Comparison of ENCODE assay signal across 8 cellular contexts in genomic region chr2:86249176-86249842, GRCh38. TPM values are rescaled to one million over a fixed set of nuclear protein-coding genes. Genes with fewer than 3 reads are reported as not detected.
DNase-seq lines count a peak whose midpoint lies in the region; ATAC-seq, FAIRE-seq and TF ChIP-seq lines count a peak whose summit lies in the region.

No MANE protein-coding gene starts in this region.

- no peaks in the 10 kb centered on the region for H3K27me3 ChIP-seq in naive thymus-derived CD4-positive, alpha-beta T cell (ENCODE audit: control insufficient read depth in 2 of 2, insufficient read depth in 2 of 2, low read length in 2 of 2)
- no peaks in the 10 kb centered on the region for H3K27me3 ChIP-seq in upper lobe of left lung

- no peaks in the 10 kb centered on the region for H3K36me3 Mint-ChIP-seq in activated CD4-positive, alpha-beta memory T cell treated with anti-CD3 and anti-CD28 coated beads for 36 hours
- H3K36me3 Mint-ChIP-seq in naive thymus-derived CD4-positive, alpha-beta T cell = no peaks in the 10 kb centered on the region

- no peak for TF ChIP-seq EP300 in upper lobe of left lung (IDR thresholded peaks at IDR 0.05)

- FAIRE-seq in D721Med (lab: Jason Lieb, UNC) = no peak

- DNase-seq in EH (ENCODE audit: low read depth) (peak; percentile 51), NCI-H69 (lab: John Stamatoyannopoulos, UW) (peak; percentile 48), fibroblast of the aortic adventitia (ENCODE audit: low read depth) (peak; percentile 84), D721Med (ENCODE audit: insufficient read length, low spot score) (no peak), upper lobe of left lung (no peak)
- no peak for DNase-seq in activated CD4-positive, alpha-beta memory T cell treated with anti-CD3 and anti-CD28 coated beads for 36 hours
- DNase-seq in naive thymus-derived CD4-positive, alpha-beta T cell = no peak

- H3K27ac Mint-ChIP-seq in activated CD4-positive, alpha-beta memory T cell treated with anti-CD3 and anti-CD28 coated beads for 36 hours = no peak overlapping the region
- H3K27ac Mint-ChIP-seq in naive thymus-derived CD4-positive, alpha-beta T cell = no peak overlapping the region

- no peaks in the 10 kb centered on the region for H3K4me1 ChIP-seq in naive thymus-derived CD4-positive, alpha-beta T cell (ENCODE audit: control insufficient read depth in 2 of 2, insufficient read depth in 2 of 2, low read length in 2 of 2)
- no peaks in the 10 kb centered on the region for H3K4me1 ChIP-seq in upper lobe of left lung

- H3K4me3 Mint-ChIP-seq in activated CD4-positive, alpha-beta memory T cell treated with anti-CD3 and anti-CD28 coated beads for 36 hours = no peak overlapping the region
- no peak overlapping the region for H3K4me3 Mint-ChIP-seq in naive thymus-derived CD4-positive, alpha-beta T cell

- no peaks in the 10 kb centered on the region for H3K4me1 Mint-ChIP-seq in activated CD4-positive, alpha-beta memory T cell treated with anti-CD3 and anti-CD28 coated beads for 36 hours (ENCODE audit: low read depth)
- H3K4me1 Mint-ChIP-seq in naive thymus-derived CD4-positive, alpha-beta T cell = peaks cover 0 to 8% (median 2%) of the 10 kb centered on the region in 7 donors

- H3K9me3 ChIP-seq in naive thymus-derived CD4-positive, alpha-beta T cell (ENCODE audit: control insufficient read depth in 2 of 3, low read length in 3 of 3) = no peaks in the 10 kb centered on the region
- no peaks in the 10 kb centered on the region for H3K9me3 ChIP-seq in upper lobe of left lung

- peaks cover 3% of the 10 kb centered on the region for H3K27me3 Mint-ChIP-seq in activated CD4-positive, alpha-beta memory T cell treated with anti-CD3 and anti-CD28 coated beads for 36 hours
- H3K27me3 Mint-ChIP-seq in naive thymus-derived CD4-positive, alpha-beta T cell = peaks cover 0 to 4% (median 0%) of the 10 kb centered on the region in 5 donors

- POLR2A ChIA-PET in activated CD4-positive, alpha-beta memory T cell treated with anti-CD3 and anti-CD28 coated beads for 36 hours (lab: Charles Lee) = no interaction called here
- POLR2A ChIA-PET in naive thymus-derived CD4-positive, alpha-beta T cell (lab: Charles Lee) = interaction anchor here (0.6 kb wide), 1 partner anchor 192 kb away, joined by 4 read pairs; the partner anchor contains the start of gene KDM3A

- WGBS in upper lobe of left lung, 2 donors = 79 to 81% methylated on average over 6 of the region's 6 CpGs

- no peaks in the 10 kb centered on the region for H3K9me3 Mint-ChIP-seq in activated CD4-positive, alpha-beta memory T cell treated with anti-CD3 and anti-CD28 coated beads for 36 hours
- H3K9me3 Mint-ChIP-seq in naive thymus-derived CD4-positive, alpha-beta T cell = peaks cover 0 to 2% (median 0%) of the 10 kb centered on the region in 11 donors

- ATAC-seq in HG02610 (IDR thresholded peaks at IDR 0.05; ENCODE audit: unreplicated experiment) (peak; percentile 59), upper lobe of left lung (ENCODE audit: low FRiP score in 2 of 2) (no peak)
- no peak for ATAC-seq in naive thymus-derived CD4-positive, alpha-beta T cell

- intact Hi-C loops in activated CD4-positive, alpha-beta memory T cell treated with anti-CD3 and anti-CD28 coated beads for 36 hours (cut with micrococcal nuclease) = no loop called here
- intact Hi-C loops in naive thymus-derived CD4-positive, alpha-beta T cell (cut with micrococcal nuclease) = no loop called here

- CTCF ChIA-PET in activated CD4-positive, alpha-beta memory T cell treated with anti-CD3 and anti-CD28 coated beads for 36 hours (lab: Charles Lee) = interaction anchor here (0.7 kb wide), 1 partner anchor 172 kb away, joined by 3 read pairs; no protein-coding TSS in a partner anchor
- CTCF ChIA-PET in naive thymus-derived CD4-positive, alpha-beta T cell (lab: Charles Lee) = no interaction called here

- H3K4me3 ChIP-seq in fibroblast of the aortic adventitia (ENCODE audit: low read depth, low read length) (no peak overlapping the region), upper lobe of left lung (no peak overlapping the region)
- no peak overlapping the region for H3K4me3 ChIP-seq in naive thymus-derived CD4-positive, alpha-beta T cell (ENCODE audit: low read length)

- TF ChIP-seq POLR2A in upper lobe of left lung (IDR thresholded peaks at IDR 0.05) = no peak

- H3K36me3 ChIP-seq in naive thymus-derived CD4-positive, alpha-beta T cell (ENCODE audit: control insufficient read depth in 2 of 3, insufficient read depth in 3 of 3, low read length in 3 of 3) = no peaks in the 10 kb centered on the region
- no peaks in the 10 kb centered on the region for H3K36me3 ChIP-seq in upper lobe of left lung

- no peak overlapping the region for H3K27ac ChIP-seq in naive thymus-derived CD4-positive, alpha-beta T cell (ENCODE audit: low read depth, low read length)
- H3K27ac ChIP-seq in upper lobe of left lung = no peak overlapping the region

- TF ChIP-seq CTCF in fibroblast of the aortic adventitia (IDR thresholded peaks at IDR 0.05; ENCODE audit: insufficient read depth, low read length) (no peak), D721Med (IDR thresholded peaks at IDR 0.05; ENCODE audit: insufficient read depth, missing control alignments) (no peak), upper lobe of left lung (IDR thresholded peaks at IDR 0.05) (no peak)

RNA-seq across cellular contexts. Expression of gene MRPL35, which starts 50.1 kb away (rescaled TPM):
- total RNA-seq in fibroblast of the aortic adventitia (ENCODE audit: low replicate concordance) (24.5 and 35.8 TPM in 2 replicates), upper lobe of left lung (10 to 100 TPM in 5 of 6 donors, 1 to 10 TPM in 1; 9.9 to 21.5 (median 16.6) TPM)
- 10 to 100 TPM; 68.6 to 72.4 TPM for total RNA-seq in activated CD4-positive, alpha-beta memory T cell treated with anti-CD3 and anti-CD28 coated beads for 36 hours
- 10 to 100 TPM in 4 of 5 experiments, 1 to 10 TPM in 1; 9.7 to 49.2 (median 26.5) TPM for total RNA-seq in naive thymus-derived CD4-positive, alpha-beta T cell
- polyA plus RNA-seq in naive thymus-derived CD4-positive, alpha-beta T cell = 10 to 100 TPM; 29.0 to 38.2 TPM

RNA-seq across cellular contexts. Expression of gene IMMT, which starts 54.0 kb away (rescaled TPM):
- total RNA-seq in fibroblast of the aortic adventitia (ENCODE audit: low replicate concordance) (47.8 and 76.6 TPM in 2 replicates), upper lobe of left lung (10 to 100 TPM; 36.7 to 65.4 (median 54.8) TPM)
- total RNA-seq in activated CD4-positive, alpha-beta memory T cell treated with anti-CD3 and anti-CD28 coated beads for 36 hours = 100 to 1,000 TPM; 170 to 172 TPM
- 100 to 1,000 TPM in 1 of 5 experiments, 10 to 100 TPM in 4; 59.2 to 164 (median 77.0) TPM for total RNA-seq in naive thymus-derived CD4-positive, alpha-beta T cell
- polyA plus RNA-seq in naive thymus-derived CD4-positive, alpha-beta T cell = 10 to 100 TPM; 66.7 to 95.5 TPM

Comparison
In these comparisons a context has a peak if more than half of its experiments do, and no peak if none do; other contexts are left out.
1. DNase-seq: peak in EH (single experiment), NCI-H69 (single experiment) and fibroblast of the aortic adventitia (single experiment); none in activated CD4-positive, alpha-beta memory T cell treated with anti-CD3 and anti-CD28 coated beads for 36 hours (single experiment), D721Med (single experiment), naive thymus-derived CD4-positive, alpha-beta T cell (0 of 9) and upper lobe of left lung (0 of 2).